11 cellular contexts compared by ENCODE assay signal in the genomic region with DNA sequence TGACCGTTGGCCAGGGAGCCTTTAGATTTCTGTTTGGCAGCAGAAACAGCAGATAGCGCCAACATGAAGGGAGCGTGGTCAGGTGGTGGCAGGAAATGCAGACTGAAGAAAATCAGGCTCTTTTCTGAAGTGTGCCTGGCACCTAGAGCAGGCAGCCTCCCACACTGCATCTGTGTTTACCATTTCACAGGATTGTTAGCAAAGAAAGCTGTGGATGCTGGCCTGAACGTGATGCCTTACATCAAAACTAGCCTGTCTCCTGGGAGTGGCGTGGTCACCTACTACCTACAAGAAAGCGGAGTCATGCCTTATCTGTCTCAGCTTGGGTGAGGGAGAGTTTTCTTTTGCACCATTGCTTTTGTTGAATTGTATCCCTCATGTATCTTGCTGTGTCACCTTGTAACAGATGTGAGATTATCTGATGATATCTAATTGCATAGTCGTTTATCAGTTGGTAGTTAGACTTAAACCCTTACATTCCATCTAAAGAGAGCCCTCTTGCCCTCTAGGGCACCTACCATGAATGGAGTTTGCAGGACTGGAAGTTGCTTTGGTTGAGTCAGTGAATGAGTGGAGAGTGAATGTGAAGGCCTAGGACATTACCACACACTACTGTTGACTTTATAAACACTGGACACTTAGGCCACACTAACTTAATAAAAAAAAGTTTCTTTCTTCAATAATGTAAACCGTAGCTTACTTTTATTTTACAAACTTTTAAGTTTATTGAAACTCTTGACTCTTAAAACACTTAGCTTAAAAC.
DNase-seq lines count a peak whose midpoint lies in the region; ATAC-seq lines count a peak whose summit lies in the region.
"Had no signal": no experiment of that assay in that cellular context is flagged by ENCODE, and none has a peak within 500 bp of the region (broad histone marks: within the 10 kb centered on the region; RNA-seq: fewer than 3 reads in every experiment).

No MANE protein-coding gene starts in this region.

- H3K27ac Mint-ChIP-seq in activated naive CD4-positive, alpha-beta T cell treated with anti-CD3 and anti-CD28 coated beads, Interleukin-2, amount 50 U/mL, for 24 hours, result peak overlapping the region; percentile 19

- H3K36me3 Mint-ChIP-seq in activated naive CD4-positive, alpha-beta T cell treated with anti-CD3 and anti-CD28 coated beads, Interleukin-2, amount 50 U/mL, for 24 hours, result peaks cover 6% of the 10 kb centered on the region

- no peaks in the 10 kb centered on the region for H3K4me1 Mint-ChIP-seq in activated naive CD4-positive, alpha-beta T cell treated with anti-CD3 and anti-CD28 coated beads, Interleukin-2, amount 50 U/mL, for 24 hours

- ATAC-seq in HG03095 (IDR thresholded peaks at IDR 0.05; ENCODE audit: unreplicated experiment), result no peak
- ATAC-seq: psoas muscle had no signal

- H3K9me3 Mint-ChIP-seq in activated naive CD4-positive, alpha-beta T cell treated with anti-CD3 and anti-CD28 coated beads, Interleukin-2, amount 50 U/mL, for 24 hours, result no peaks in the 10 kb centered on the region

- H3K27me3 Mint-ChIP-seq in activated naive CD4-positive, alpha-beta T cell treated with anti-CD3 and anti-CD28 coated beads, Interleukin-2, amount 50 U/mL, for 24 hours, result no peaks in the 10 kb centered on the region

- no peak for DNase-seq in activated naive CD4-positive, alpha-beta T cell treated with Interleukin-2 at 50 U/mL for 16 hours
- DNase-seq in anterior cingulate cortex (lab: John Stamatoyannopoulos, UW), result peak in 31 of 58 donors; percentile 1 to 66 (median 26)
- DNase-seq in kidney tubule cell (ENCODE audit: low spot score), result peak; percentile 38
- DNase-seq in superior temporal gyrus (ENCODE audit: extremely low spot score), result peak; percentile 66
- no peak for DNase-seq in NCI-H446 treated with DMSO at 0.1 percent for 48 hours (lab: John Stamatoyannopoulos, UW)
- no peak for DNase-seq in SW480 (ENCODE audit: low spot score)
- DNase-seq: activated T-cell treated with anti-CD3 and anti-CD28 coated beads for 4 hours, NCI-H2171 treated with DMSO at 0.1 percent for 48 hours, psoas muscle had no signal

- no peak overlapping the region for H3K4me3 Mint-ChIP-seq in activated naive CD4-positive, alpha-beta T cell treated with anti-CD3 and anti-CD28 coated beads, Interleukin-2, amount 50 U/mL, for 24 hours

Comparison
In these comparisons a context has a peak if more than half of its experiments do, and no peak if none do; other contexts are left out.
1. DNase-seq: peak in anterior cingulate cortex (31 of 58), kidney tubule cell (single experiment) and superior temporal gyrus (single experiment); none in activated naive CD4-positive, alpha-beta T cell treated with Interleukin-2 at 50 U/mL for 16 hours (single experiment), NCI-H446 treated with DMSO at 0.1 percent for 48 hours (single experiment) and SW480 (single experiment).